In the genomic region with DNA sequence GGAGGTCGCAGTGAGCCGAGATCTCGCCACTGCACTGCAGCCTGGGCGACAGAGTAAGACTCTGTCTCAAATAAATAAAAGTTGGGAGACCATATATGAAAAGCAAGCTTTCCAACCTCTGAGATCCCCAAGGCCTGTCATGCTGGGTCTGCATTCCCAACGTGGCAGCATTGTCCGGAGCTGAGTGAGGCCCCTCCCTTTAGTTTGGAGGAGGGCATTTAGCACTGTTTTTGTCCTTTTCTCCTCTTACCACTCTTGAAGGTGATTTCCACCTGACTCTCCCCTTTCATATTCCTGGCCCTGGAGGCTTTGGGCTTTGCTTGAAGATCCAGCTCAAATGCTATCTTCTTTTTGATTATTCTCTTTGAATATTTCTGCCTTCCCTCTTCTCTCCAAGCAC, we compare ENCODE assay signal across 27 cellular contexts.
"Had no signal": no experiment of that assay in that cellular context is flagged by ENCODE, and none has a peak within 500 bp of the region (broad histone marks: within the 10 kb centered on the region; RNA-seq: fewer than 3 reads in every experiment).

No MANE protein-coding gene starts in this region.

- H3K27ac ChIP-seq: skin epidermis, stomach, thyroid gland, upper lobe of right lung had no signal

- ATAC-seq: left cardiac atrium; sciatic nerve; stimulated activated memory B cell treated with anti-CD40 and anti-IgM and Interleukin-4, amounts not matched to agents 10 μg/mL and 1 μg/mL and 100 μg/mL, for 72 hours; T-cell; upper lobe of right lung had no signal

- H3K27me3 Mint-ChIP-seq: stimulated activated memory B cell treated with anti-CD40 and anti-IgM and Interleukin-4, amounts not matched to agents 10 μg/mL and 1 μg/mL and 100 μg/mL, for 72 hours; T-cell had no signal

- H3K4me3 ChIP-seq: skin epidermis, stomach, thyroid gland, upper lobe of right lung had no signal

- DNase-seq: activated CD4-positive, alpha-beta T cell treated with anti-CD3 and anti-CD28 coated beads for 48 hours; activated CD4-positive, alpha-beta T cell treated with anti-CD3 and anti-CD28 coated beads, Interleukin-2, amount 50 U/mL, for 48 hours; activated CD8-positive, alpha-beta memory T cell treated with anti-CD3 and anti-CD28 coated beads for 24 hours; activated effector memory CD4-positive, alpha-beta T cell treated with Interleukin-2 at 50 U/mL for 16 hours; activated naive CD4-positive, alpha-beta T cell treated with anti-CD3 and anti-CD28 coated beads for 36 hours; amniotic stem cell; central memory CD4-positive, alpha-beta T cell; effector CD4-positive, alpha-beta T cell; islet precursor cell; left cardiac atrium; naive B cell; retina; stimulated activated CD4-positive, alpha-beta T cell treated with anti-CD3 and anti-CD28 coated beads, Interleukin-1b, Interleukin-23, amount 100 ng/mL, for 48 hours; stimulated activated CD4-positive, alpha-beta T cell treated with anti-CD3 and anti-CD28 coated beads, Interleukin-4, amount 100 ng/mL, for 4 hours; stimulated activated CD8-positive, alpha-beta memory T cell treated with anti-CD3 and anti-CD28 coated beads, Interleukin-4, amount 100 ng/mL, for 48 hours; stomach; T-cell; thyroid gland; upper lobe of right lung had no signal

- H3K27me3 ChIP-seq: stomach, thyroid gland, upper lobe of right lung had no signal

- H3K27ac Mint-ChIP-seq: activated naive CD4-positive, alpha-beta T cell treated with anti-CD3 and anti-CD28 coated beads for 36 hours; dendritic cell treated with granulocyte-macrophage colony-stimulating factor and Interleukin-4, amounts not matched to agents 40 ng/mL and 50 ng/mL, for 4 days; mesothelial cell of epicardium; stimulated activated memory B cell treated with anti-CD40 and anti-IgM and Interleukin-4, amounts not matched to agents 10 μg/mL and 1 μg/mL and 100 μg/mL, for 72 hours; T-cell had no signal

- H3K36me3 ChIP-seq: thyroid gland, upper lobe of right lung had no signal

- H3K9me3 Mint-ChIP-seq: activated naive CD4-positive, alpha-beta T cell treated with anti-CD3 and anti-CD28 coated beads for 36 hours; dendritic cell treated with granulocyte-macrophage colony-stimulating factor and Interleukin-4, amounts not matched to agents 40 ng/mL and 50 ng/mL, for 4 days; mesothelial cell of epicardium; naive B cell; stimulated activated memory B cell treated with anti-CD40 and anti-IgM and Interleukin-4, amounts not matched to agents 10 μg/mL and 1 μg/mL and 100 μg/mL, for 72 hours; T-cell had no signal

- H3K4me3 Mint-ChIP-seq: activated naive CD4-positive, alpha-beta T cell treated with anti-CD3 and anti-CD28 coated beads for 36 hours; dendritic cell treated with granulocyte-macrophage colony-stimulating factor and Interleukin-4, amounts not matched to agents 40 ng/mL and 50 ng/mL, for 4 days; stimulated activated memory B cell treated with anti-CD40 and anti-IgM and Interleukin-4, amounts not matched to agents 10 μg/mL and 1 μg/mL and 100 μg/mL, for 72 hours had no signal

- FAIRE-seq: astrocyte, endometrium, frontal cortex had no signal

- H3K9me3 ChIP-seq: stomach, thyroid gland, upper lobe of right lung had no signal

- H3K36me3 Mint-ChIP-seq: naive B cell had no signal
